34 cellular contexts compared by ENCODE assay signal in genomic region chr7:91320679-91321078, GRCh38. TPM values are rescaled to one million over a fixed set of nuclear protein-coding genes. Genes with fewer than 3 reads are reported as not detected.
"Had no signal": no experiment of that assay in that cellular context is flagged by ENCODE, and none has a peak within 500 bp of the region (broad histone marks: within the 10 kb centered on the region; RNA-seq: fewer than 3 reads in every experiment).

No MANE protein-coding gene starts in this region.

- H3K27ac Mint-ChIP-seq: activated CD4-positive, alpha-beta memory T cell treated with anti-CD3 and anti-CD28 coated beads for 36 hours; activated CD4-positive, alpha-beta T cell treated with anti-CD3 and anti-CD28 coated beads for 36 hours; activated CD4-positive, alpha-beta T cell treated with anti-CD3 and anti-CD28 coated beads, Interleukin-2, amount 10 ng/mL, durations not matched to agents 24 days and 14 days; activated CD8-positive, alpha-beta memory T cell treated with anti-CD3 and anti-CD28 coated beads, Interleukin-2, amount 10 ng/mL, durations not matched to agents 7 days and 5 days; activated CD8-positive, alpha-beta T cell treated with anti-CD3 and anti-CD28 coated beads, Interleukin-2, amount 10 ng/mL, durations not matched to agents 7 days and 5 days; activated naive CD4-positive, alpha-beta T cell treated with anti-CD3 and anti-CD28 coated beads for 36 hours; activated naive CD4-positive, alpha-beta T cell treated with anti-CD3 and anti-CD28 coated beads, Interleukin-2, amount 50 U/mL, for 24 hours; activated naive CD8-positive, alpha-beta T cell treated with anti-CD3 and anti-CD28 coated beads for 36 hours; activated naive CD8-positive, alpha-beta T cell treated with anti-CD3 and anti-CD28 coated beads, Interleukin-2, amount 50 U/mL, for 24 hours; activated T-helper 1 cell treated with anti-CD3 and anti-CD28 coated beads, Interleukin-12 subunit alpha, Interleukin-12 subunit beta, Interleukin-2, Interleukin-4 antibody, amounts not matched to agents 30 ng/mL and 10 ng/mL and 1 ng/mL, durations not matched to agents 14 hours and 24 hours and 36 hours; activated T-helper 2 cell treated with anti-CD3 and anti-CD28 coated beads, Interferon-gamma antibody, Interleukin-2, Interleukin-4, amounts not matched to agents 10 μg/mL and 5 μg/mL and 100 μg/mL, durations not matched to agents 14 hours and 24 hours and 36 hours; effector memory CD8-positive, alpha-beta T cell; T-helper 17 cell; T-helper 2 cell treated with Interferon-gamma antibody and Interleukin-4, amounts not matched to agents 5 μg/mL and 100 μg/mL, for 36 hours had no signal

- ATAC-seq: activated CD4-positive, alpha-beta T cell treated with anti-CD3 and anti-CD28 coated beads for 36 hours; activated CD8-positive, alpha-beta memory T cell treated with anti-CD3 and anti-CD28 coated beads, Interleukin-2, amount 10 ng/mL, durations not matched to agents 7 days and 5 days; activated CD8-positive, alpha-beta T cell treated with anti-CD3 and anti-CD28 coated beads, Interleukin-2, amount 10 ng/mL, durations not matched to agents 7 days and 5 days; activated naive CD8-positive, alpha-beta T cell treated with anti-CD3 and anti-CD28 coated beads, Interleukin-2, amount 50 U/mL, for 24 hours; body of pancreas; effector memory CD8-positive, alpha-beta T cell; gastroesophageal sphincter; T-helper 17 cell had no signal

- H3K27ac ChIP-seq: adrenal gland, body of pancreas, esophagus squamous epithelium, gastroesophageal sphincter, WERI-Rb-1 had no signal

- DNase-seq: activated CD4-positive, alpha-beta memory T cell treated with anti-CD3 and anti-CD28 coated beads for 36 hours; activated CD4-positive, alpha-beta T cell treated with anti-CD3 and anti-CD28 coated beads for 36 hours; activated CD4-positive, alpha-beta T cell treated with anti-CD3 and anti-CD28 coated beads, Interleukin-2, amount 10 ng/mL, durations not matched to agents 24 days and 14 days; activated CD4-positive, CD25-positive, alpha-beta regulatory T cell; activated CD4-positive, CD25-positive, alpha-beta regulatory T cell treated with anti-CD3 and anti-CD28 coated beads, Interleukin-2, amount 50 U/mL, for 72 hours; activated CD8-positive, alpha-beta memory T cell treated with anti-CD3 and anti-CD28 coated beads, Interleukin-2, amount 10 ng/mL, durations not matched to agents 7 days and 5 days; activated CD8-positive, alpha-beta memory T cell treated with anti-CD3 and anti-CD28 coated beads, Interleukin-2, amount 50 U/mL, for 4 hours; activated CD8-positive, alpha-beta T cell treated with anti-CD3 and anti-CD28 coated beads, Interleukin-2, amount 10 ng/mL, durations not matched to agents 7 days and 5 days; activated effector memory CD4-positive, alpha-beta T cell treated with anti-CD3 and anti-CD28 coated beads, Interleukin-2, amount 50 U/mL, for 16 hours; activated naive CD4-positive, alpha-beta T cell treated with anti-CD3 and anti-CD28 coated beads for 36 hours; activated naive CD8-positive, alpha-beta T cell treated with anti-CD3 and anti-CD28 coated beads for 36 hours; activated naive CD8-positive, alpha-beta T cell treated with anti-CD3 and anti-CD28 coated beads, Interleukin-2, amount 50 U/mL, for 24 hours; activated T-cell treated with anti-CD3 and anti-CD28 coated beads, Interleukin-2, amount 50 U/mL, for 1 hour; activated T-cell treated with anti-CD3 and anti-CD28 coated beads, Interleukin-2, amount 50 U/mL, for 48 hours; adrenal gland; amygdala; aorta; body of pancreas; caudate nucleus; cortex of kidney; dermis blood vessel endothelial cell; effector CD4-positive, alpha-beta T cell; effector memory CD8-positive, alpha-beta T cell; esophagus squamous epithelium; foreskin melanocyte; T-helper 1 cell; T-helper 17 cell; T1000; WERI-Rb-1 had no signal

- H3K4me1 Mint-ChIP-seq: activated CD4-positive, alpha-beta T cell treated with anti-CD3 and anti-CD28 coated beads, Interleukin-2, amount 10 ng/mL, durations not matched to agents 24 days and 14 days; activated CD8-positive, alpha-beta memory T cell treated with anti-CD3 and anti-CD28 coated beads, Interleukin-2, amount 10 ng/mL, durations not matched to agents 7 days and 5 days; activated naive CD4-positive, alpha-beta T cell treated with anti-CD3 and anti-CD28 coated beads, Interleukin-2, amount 50 U/mL, for 24 hours; activated naive CD8-positive, alpha-beta T cell treated with anti-CD3 and anti-CD28 coated beads for 36 hours; activated naive CD8-positive, alpha-beta T cell treated with anti-CD3 and anti-CD28 coated beads, Interleukin-2, amount 50 U/mL, for 24 hours; T-helper 17 cell had no signal

- H3K4me1 ChIP-seq: body of pancreas had no signal

- H3K36me3 ChIP-seq: adrenal gland, esophagus squamous epithelium, gastroesophageal sphincter, WERI-Rb-1 had no signal

- H3K9me3 ChIP-seq: adrenal gland, body of pancreas, esophagus squamous epithelium, gastroesophageal sphincter had no signal

- H3K4me3 Mint-ChIP-seq: activated CD4-positive, alpha-beta memory T cell treated with anti-CD3 and anti-CD28 coated beads for 36 hours; activated CD4-positive, alpha-beta T cell treated with anti-CD3 and anti-CD28 coated beads for 36 hours; activated CD4-positive, alpha-beta T cell treated with anti-CD3 and anti-CD28 coated beads, Interleukin-2, amount 10 ng/mL, durations not matched to agents 24 days and 14 days; activated CD8-positive, alpha-beta memory T cell treated with anti-CD3 and anti-CD28 coated beads, Interleukin-2, amount 10 ng/mL, durations not matched to agents 7 days and 5 days; activated CD8-positive, alpha-beta T cell treated with anti-CD3 and anti-CD28 coated beads, Interleukin-2, amount 10 ng/mL, durations not matched to agents 7 days and 5 days; activated naive CD4-positive, alpha-beta T cell treated with anti-CD3 and anti-CD28 coated beads for 36 hours; activated naive CD4-positive, alpha-beta T cell treated with anti-CD3 and anti-CD28 coated beads, Interleukin-2, amount 50 U/mL, for 24 hours; activated naive CD8-positive, alpha-beta T cell treated with anti-CD3 and anti-CD28 coated beads for 36 hours; activated naive CD8-positive, alpha-beta T cell treated with anti-CD3 and anti-CD28 coated beads, Interleukin-2, amount 50 U/mL, for 24 hours; activated T-helper 1 cell treated with anti-CD3 and anti-CD28 coated beads, Interleukin-12 subunit alpha, Interleukin-12 subunit beta, Interleukin-2, Interleukin-4 antibody, amounts not matched to agents 30 ng/mL and 10 ng/mL and 1 ng/mL, durations not matched to agents 14 hours and 24 hours and 36 hours; effector memory CD8-positive, alpha-beta T cell; T-helper 17 cell; T-helper 2 cell treated with Interferon-gamma antibody and Interleukin-4, amounts not matched to agents 5 μg/mL and 100 μg/mL, for 36 hours had no signal

- H3K9me3 Mint-ChIP-seq: activated CD4-positive, alpha-beta memory T cell treated with anti-CD3 and anti-CD28 coated beads for 36 hours; activated CD4-positive, alpha-beta T cell treated with anti-CD3 and anti-CD28 coated beads, Interleukin-2, amount 10 ng/mL, durations not matched to agents 24 days and 14 days; activated naive CD4-positive, alpha-beta T cell treated with anti-CD3 and anti-CD28 coated beads for 36 hours; activated naive CD4-positive, alpha-beta T cell treated with anti-CD3 and anti-CD28 coated beads, Interleukin-2, amount 50 U/mL, for 24 hours; activated naive CD8-positive, alpha-beta T cell treated with anti-CD3 and anti-CD28 coated beads for 36 hours; activated naive CD8-positive, alpha-beta T cell treated with anti-CD3 and anti-CD28 coated beads, Interleukin-2, amount 50 U/mL, for 24 hours; activated T-helper 1 cell treated with anti-CD3 and anti-CD28 coated beads, Interleukin-12 subunit alpha, Interleukin-12 subunit beta, Interleukin-2, Interleukin-4 antibody, amounts not matched to agents 30 ng/mL and 10 ng/mL and 1 ng/mL, durations not matched to agents 14 hours and 24 hours and 36 hours; activated T-helper 2 cell treated with anti-CD3 and anti-CD28 coated beads, Interferon-gamma antibody, Interleukin-2, Interleukin-4, amounts not matched to agents 10 μg/mL and 5 μg/mL and 100 μg/mL, durations not matched to agents 14 hours and 24 hours and 36 hours; T-helper 2 cell treated with Interferon-gamma antibody and Interleukin-4, amounts not matched to agents 5 μg/mL and 100 μg/mL, for 36 hours had no signal

- H3K27me3 Mint-ChIP-seq: activated CD4-positive, alpha-beta memory T cell treated with anti-CD3 and anti-CD28 coated beads for 36 hours; activated CD4-positive, alpha-beta T cell treated with anti-CD3 and anti-CD28 coated beads for 36 hours; activated CD4-positive, alpha-beta T cell treated with anti-CD3 and anti-CD28 coated beads, Interleukin-2, amount 10 ng/mL, durations not matched to agents 24 days and 14 days; activated CD8-positive, alpha-beta memory T cell treated with anti-CD3 and anti-CD28 coated beads, Interleukin-2, amount 10 ng/mL, durations not matched to agents 7 days and 5 days; activated naive CD4-positive, alpha-beta T cell treated with anti-CD3 and anti-CD28 coated beads, Interleukin-2, amount 50 U/mL, for 24 hours; activated naive CD8-positive, alpha-beta T cell treated with anti-CD3 and anti-CD28 coated beads, Interleukin-2, amount 50 U/mL, for 24 hours; effector memory CD8-positive, alpha-beta T cell; T-helper 17 cell had no signal

- H3K4me3 ChIP-seq: adrenal gland, body of pancreas, esophagus squamous epithelium, gastroesophageal sphincter had no signal

- H3K27me3 ChIP-seq: adrenal gland, body of pancreas, esophagus squamous epithelium, gastroesophageal sphincter had no signal

- H3K36me3 Mint-ChIP-seq: activated CD4-positive, alpha-beta memory T cell treated with anti-CD3 and anti-CD28 coated beads for 36 hours; activated CD8-positive, alpha-beta memory T cell treated with anti-CD3 and anti-CD28 coated beads, Interleukin-2, amount 10 ng/mL, durations not matched to agents 7 days and 5 days; activated naive CD4-positive, alpha-beta T cell treated with anti-CD3 and anti-CD28 coated beads, Interleukin-2, amount 50 U/mL, for 24 hours; activated naive CD8-positive, alpha-beta T cell treated with anti-CD3 and anti-CD28 coated beads for 36 hours had no signal

RNA-seq across cellular contexts. Expression of gene FZD1, which starts 56.4 kb away (rescaled TPM):
- total RNA-seq: activated CD8-positive, alpha-beta memory T cell treated with anti-CD3 and anti-CD28 coated beads, Interleukin-2, amount 10 ng/mL, durations not matched to agents 7 days and 5 days had no signal
